In genomic region chr17:67503184-67503583, GRCh38 we compare ENCODE assay signal across 11 cellular contexts.
DNase-seq lines count a peak whose midpoint lies in the region; ATAC-seq and TF ChIP-seq lines count a peak whose summit lies in the region.
"Had no signal": no experiment of that assay in that cellular context is flagged by ENCODE, and none has a peak within 500 bp of the region (broad histone marks: within the 10 kb centered on the region; RNA-seq: fewer than 3 reads in every experiment).

No MANE protein-coding gene starts in this region.

- no peaks in the 10 kb centered on the region for H3K9me3 ChIP-seq in RWPE2 (ENCODE audit: severe bottlenecking)

- peak; percentile 76 for ATAC-seq in RWPE2 (ENCODE audit: low read depth)
- no peak for ATAC-seq in HG02970 (IDR thresholded peaks at IDR 0.05; ENCODE audit: low FRiP score, unreplicated experiment)
- no peak for ATAC-seq in GM18907 (IDR thresholded peaks at IDR 0.05; ENCODE audit: unreplicated experiment)

- DNase-seq in AG08395 (ENCODE audit: low spot score) = peak; percentile 8
- peak; percentile 71 for DNase-seq in DMS53 treated with DMSO at 0.1 percent for 48 hours (lab: John Stamatoyannopoulos, UW; ENCODE audit: unreplicated experiment)
- no peak for DNase-seq in RWPE2 (ENCODE audit: low spot score)
- peak; percentile 33 for DNase-seq in fibroblast of the aortic adventitia (ENCODE audit: low read depth)
- DNase-seq in MV-4-11 (lab: John Stamatoyannopoulos, UW) = no peak
- no peak for DNase-seq in NCI-H1092 (lab: John Stamatoyannopoulos, UW)
- DNase-seq: erythroblast, NCI-H2227 treated with DMSO at 0.1 percent for 48 hours had no signal

- TF ChIP-seq CTCF in RWPE2 (IDR thresholded peaks at IDR 0.05; ENCODE audit: poor library complexity, severe bottlenecking) = no peak
- no peak for TF ChIP-seq CTCF in fibroblast of the aortic adventitia (IDR thresholded peaks at IDR 0.05; ENCODE audit: insufficient read depth, low read length)

- no peaks in the 10 kb centered on the region for H3K27me3 ChIP-seq in RWPE2 (ENCODE audit: insufficient read depth, poor library complexity, severe bottlenecking)
- H3K27me3 ChIP-seq: vagina had no signal

- H3K4me1 ChIP-seq in RWPE2 (ENCODE audit: insufficient read depth, poor library complexity, severe bottlenecking) = peaks cover 15% of the 10 kb centered on the region
- H3K4me1 ChIP-seq: vagina had no signal

- no peak overlapping the region for H3K27ac ChIP-seq in RWPE2 (ENCODE audit: poor library complexity, severe bottlenecking)
- H3K27ac ChIP-seq: vagina had no signal

- peaks cover 4% of the 10 kb centered on the region; the same call in 1 of the 2 replicates for H3K36me3 ChIP-seq in RWPE2 (ENCODE audit: low read depth)
- H3K36me3 ChIP-seq: vagina had no signal

- H3K4me3 ChIP-seq in RWPE2 (ENCODE audit: severe bottlenecking) (no peak overlapping the region), fibroblast of the aortic adventitia (ENCODE audit: low read depth, low read length) (no peak overlapping the region)
- H3K4me3 ChIP-seq: vagina had no signal

Comparison
In these comparisons a context has a peak if more than half of its experiments do, and no peak if none do; other contexts are left out.
1. DNase-seq: peak in AG08395 (single experiment), DMS53 treated with DMSO at 0.1 percent for 48 hours (single experiment) and fibroblast of the aortic adventitia (single experiment); none in RWPE2 (single experiment), MV-4-11 (single experiment) and NCI-H1092 (single experiment).